Comparison of ENCODE assay signal across 13 cellular contexts in genomic region chr6:56450882-56451739, GRCh38.
A peak's percentile ranks its signal among the peaks of the same experiment; 100 is the strongest.
DNase-seq lines count a peak whose midpoint lies in the region; ATAC-seq and TF ChIP-seq lines count a peak whose summit lies in the region.
"Had no signal": no experiment of that assay in that cellular context is flagged by ENCODE, and none has a peak within 500 bp of the region (broad histone marks: within the 10 kb centered on the region; RNA-seq: fewer than 3 reads in every experiment).

No MANE protein-coding gene starts in this region.

- H3K27me3 ChIP-seq in A673 (replicated peaks; ENCODE audit: insufficient read depth, low read depth, low read length, poor library complexity) (no peaks in the 10 kb centered on the region), adrenal gland (no peaks in the 10 kb centered on the region)

- H3K4me3 ChIP-seq in A673 (ENCODE audit: low read depth, low read length, poor library complexity, severe bottlenecking), result no peak overlapping the region
- H3K4me3 ChIP-seq in adrenal gland, result no peak overlapping the region
- H3K4me3 ChIP-seq in foreskin fibroblast (ENCODE audit: low read depth in 1 of 2, low read length in 2 of 2), result no peak overlapping the region

- 49 to 61% (median 55%) methylated on average over 2 of the region's 2 CpGs for WGBS in adrenal gland, 4 donors

- POLR2A ChIA-PET in A673 (lab: Charles Lee; ENCODE audit: low non-redundant PET), result no interaction called here

- BruUV-seq in A673 (replicated peaks; lab: Mats Ljungman, UMichigan), result no TSS peak

- DNase-seq in A673 (ENCODE audit: low spot score) (peak; percentile 26), adrenal gland (peak in 6 of 7 donors; percentile 50 to 77 (median 70)), foreskin fibroblast (peak; percentile 36 to 70), occipital lobe (lab: John Stamatoyannopoulos, UW) (peak; percentile 3), UCSD-AML1 (lab: John Stamatoyannopoulos, UW; ENCODE audit: unreplicated experiment) (no peak)
- no peak for DNase-seq in activated CD4-positive, alpha-beta T cell treated with anti-CD3 and anti-CD28 coated beads for 4 hours
- no peak for DNase-seq in activated CD4-positive, alpha-beta T cell treated with anti-CD3 and anti-CD28 coated beads for 1 hour
- DNase-seq: ACHN, amniotic stem cell, DMS79, NCI-H1436 treated with DMSO at 0.1 percent for 48 hours, T-helper 17 cell had no signal

- no peaks in the 10 kb centered on the region for H3K4me1 ChIP-seq in A673 (ENCODE audit: insufficient read depth, low read length, poor library complexity, severe bottlenecking)
- peaks cover 7% of the 10 kb centered on the region in 2 donors for H3K4me1 ChIP-seq in adrenal gland (replicated peaks in 1 of 2)

- no peak for TF ChIP-seq POLR2A in adrenal gland (IDR thresholded peaks at IDR 0.05)

- no peak for ATAC-seq in GM18907 (IDR thresholded peaks at IDR 0.05; ENCODE audit: unreplicated experiment)
- ATAC-seq: T-helper 17 cell had no signal

- intact Hi-C loops in A673 (cut with micrococcal nuclease; ENCODE audit: unreplicated experiment) (no loop called here), adrenal gland (cut with DNase I) (no loop called here)

- H3K9me3 ChIP-seq in A673 (ENCODE audit: low read depth, low read length, poor library complexity, severe bottlenecking) (no peaks in the 10 kb centered on the region), adrenal gland (replicated peaks in 1 of 3) (no peaks in the 10 kb centered on the region)

- H3K27ac ChIP-seq in A673 (ENCODE audit: low read depth, low read length, poor library complexity, severe bottlenecking), result no peak overlapping the region
- H3K27ac ChIP-seq in adrenal gland, result no peak overlapping the region

- CTCF ChIA-PET in A673 (lab: Charles Lee), result no interaction called here

- H3K36me3 ChIP-seq in A673 (ENCODE audit: insufficient read depth, low read length, poor library complexity, severe bottlenecking) (no peaks in the 10 kb centered on the region), adrenal gland (replicated peaks in 1 of 2) (no peaks in the 10 kb centered on the region)

- TF ChIP-seq CTCF in A673 (conservative IDR thresholded peaks at IDR 0.05; ENCODE audit: low read depth, low read length), result no peak
- TF ChIP-seq CTCF in adrenal gland (IDR thresholded peaks at IDR 0.05), result no peak
- TF ChIP-seq CTCF in foreskin fibroblast (IDR thresholded peaks at IDR 0.05; ENCODE audit: low read depth, low read length), result no peak

Comparison
In these comparisons a context has a peak if more than half of its experiments do, and no peak if none do; other contexts are left out.
1. DNase-seq: peak in A673 (single experiment), adrenal gland (6 of 7), foreskin fibroblast (2 of 2) and occipital lobe (single experiment); none in activated CD4-positive, alpha-beta T cell treated with anti-CD3 and anti-CD28 coated beads for 4 hours (0 of 2), activated CD4-positive, alpha-beta T cell treated with anti-CD3 and anti-CD28 coated beads for 1 hour (single experiment) and UCSD-AML1 (single experiment).